ENCODE assay signal across 21 cellular contexts in genomic region chr1:85149805-85150204, GRCh38.
"Had no signal": no experiment of that assay in that cellular context is flagged by ENCODE, and none has a peak within 500 bp of the region (broad histone marks: within the 10 kb centered on the region; RNA-seq: fewer than 3 reads in every experiment).

No MANE protein-coding gene starts in this region.

- H3K27me3 ChIP-seq: adrenal gland, gastroesophageal sphincter, hepatocyte, right lobe of liver, spleen, suprapubic skin, upper lobe of right lung had no signal

- ATAC-seq: effector memory CD8-positive, alpha-beta T cell; gastroesophageal sphincter; lower lobe of right lung; naive thymus-derived CD4-positive, alpha-beta T cell; right lobe of liver; upper lobe of right lung had no signal

- H3K4me1 ChIP-seq: adrenal gland, right lobe of liver, spleen, suprapubic skin, upper lobe of right lung had no signal

- H3K27ac ChIP-seq: adrenal gland, epithelial cell of prostate, gastroesophageal sphincter, hepatocyte, lower lobe of right lung, right lobe of liver, spleen, suprapubic skin, upper lobe of right lung had no signal

- H3K27me3 Mint-ChIP-seq: central memory CD8-positive, alpha-beta T cell; dendritic cell treated with granulocyte-macrophage colony-stimulating factor and Interleukin-4, amounts not matched to agents 40 ng/mL and 50 ng/mL, for 4 days had no signal

- H3K9me3 Mint-ChIP-seq: activated naive CD4-positive, alpha-beta T cell treated with anti-CD3 and anti-CD28 coated beads for 36 hours; activated T-helper 1 cell treated with anti-CD3 and anti-CD28 coated beads, Interleukin-12 subunit alpha, Interleukin-12 subunit beta, Interleukin-2, Interleukin-4 antibody, amounts not matched to agents 30 ng/mL and 10 ng/mL and 1 ng/mL, durations not matched to agents 14 hours and 24 hours and 36 hours; central memory CD8-positive, alpha-beta T cell; dendritic cell treated with granulocyte-macrophage colony-stimulating factor and Interleukin-4, amounts not matched to agents 40 ng/mL and 50 ng/mL, for 4 days; effector memory CD8-positive, alpha-beta T cell had no signal

- H3K79me2 ChIP-seq: hepatocyte had no signal

- H2AFZ ChIP-seq: hepatocyte had no signal

- H3K27ac Mint-ChIP-seq: activated naive CD4-positive, alpha-beta T cell treated with anti-CD3 and anti-CD28 coated beads for 36 hours; dendritic cell treated with granulocyte-macrophage colony-stimulating factor and Interleukin-4, amounts not matched to agents 40 ng/mL and 50 ng/mL, for 4 days; effector memory CD8-positive, alpha-beta T cell had no signal

- H3K4me2 ChIP-seq: hepatocyte had no signal

- H3K36me3 ChIP-seq: adrenal gland, gastroesophageal sphincter, lower lobe of right lung, right lobe of liver, spleen, suprapubic skin, upper lobe of right lung had no signal

- H3K4me1 Mint-ChIP-seq: central memory CD8-positive, alpha-beta T cell had no signal

- H3K4me3 Mint-ChIP-seq: activated naive CD4-positive, alpha-beta T cell treated with anti-CD3 and anti-CD28 coated beads for 36 hours; central memory CD8-positive, alpha-beta T cell; dendritic cell treated with granulocyte-macrophage colony-stimulating factor and Interleukin-4, amounts not matched to agents 40 ng/mL and 50 ng/mL, for 4 days; effector memory CD8-positive, alpha-beta T cell had no signal

- H3K4me3 ChIP-seq: adrenal gland, gastroesophageal sphincter, hepatocyte, lower lobe of right lung, right lobe of liver, spleen, suprapubic skin, upper lobe of right lung had no signal

- H3K9me3 ChIP-seq: adrenal gland, gastroesophageal sphincter, lower lobe of right lung, right lobe of liver, spleen, suprapubic skin, upper lobe of right lung had no signal

- DNase-seq: activated CD4-positive, alpha-beta T cell treated with anti-CD3 and anti-CD28 coated beads, Interleukin-2, amount 50 U/mL, for 4 hours; activated CD4-positive, CD25-positive, alpha-beta regulatory T cell treated with anti-CD3 and anti-CD28 coated beads, Interleukin-2, amount 50 U/mL, for 72 hours; activated naive CD4-positive, alpha-beta T cell treated with anti-CD3 and anti-CD28 coated beads for 36 hours; adrenal gland; effector memory CD8-positive, alpha-beta T cell; kidney glomerular epithelial cell; lower lobe of right lung; naive thymus-derived CD4-positive, alpha-beta T cell; posterior cingulate gyrus; right lobe of liver; spleen; stimulated activated CD4-positive, alpha-beta T cell treated with anti-CD3 and anti-CD28 coated beads, Interleukin-1b, Interleukin-23, amount 100 ng/mL, for 48 hours; stimulated activated naive CD4-positive, alpha-beta T cell; upper lobe of right lung had no signal
